Comparison of ENCODE assay signal across 36 cellular contexts in the genomic region with DNA sequence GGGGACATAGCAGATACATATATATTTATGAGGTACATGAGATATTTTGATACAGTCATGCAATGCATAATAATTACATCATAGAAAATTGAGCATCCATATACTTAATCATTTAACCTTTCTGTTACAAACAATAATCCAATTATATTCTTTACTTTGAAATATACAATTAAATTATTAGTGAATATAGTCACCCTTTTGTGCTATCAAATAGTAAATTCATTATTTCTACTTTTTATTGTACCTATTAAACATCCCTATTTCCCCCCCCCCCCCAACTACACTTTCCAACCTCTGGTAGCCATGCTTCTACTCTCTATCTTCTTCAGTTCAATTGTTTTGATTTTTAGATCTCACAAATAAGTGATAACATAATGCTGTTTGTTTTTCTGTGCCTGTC.
"Had no signal": no experiment of that assay in that cellular context is flagged by ENCODE, and none has a peak within 500 bp of the region (broad histone marks: within the 10 kb centered on the region; RNA-seq: fewer than 3 reads in every experiment).

No MANE protein-coding gene starts in this region.

- H3K27me3 Mint-ChIP-seq: activated B cell treated with CpG ODN at 0.5 μM for 24 hours; activated CD4-positive, alpha-beta memory T cell treated with anti-CD3 and anti-CD28 coated beads, Interleukin-2, amount 10 ng/mL, durations not matched to agents 7 days and 5 days; activated CD4-positive, alpha-beta T cell treated with anti-CD3 and anti-CD28 coated beads, Interleukin-2, amount 10 ng/mL, durations not matched to agents 24 days and 14 days; activated CD8-positive, alpha-beta memory T cell treated with anti-CD3 and anti-CD28 coated beads, Interleukin-2, amount 10 ng/mL, durations not matched to agents 7 days and 5 days; activated naive CD4-positive, alpha-beta T cell treated with anti-CD3 and anti-CD28 coated beads, Interleukin-2, amount 10 ng/mL, durations not matched to agents 7 days and 5 days; activated naive CD4-positive, alpha-beta T cell treated with anti-CD3 and anti-CD28 coated beads, Interleukin-2, amount 50 U/mL, for 24 hours; activated naive CD8-positive, alpha-beta T cell; activated naive CD8-positive, alpha-beta T cell treated with anti-CD3 and anti-CD28 coated beads, Interleukin-2, amount 10 ng/mL, durations not matched to agents 7 days and 5 days; activated naive CD8-positive, alpha-beta T cell treated with anti-CD3 and anti-CD28 coated beads, Interleukin-2, amount 50 U/mL, for 24 hours; activated T-cell treated with anti-CD3 and anti-CD28 coated beads, Interleukin-2, amount 50 U/mL, for 24 hours; brain; central memory CD8-positive, alpha-beta T cell had no signal

- H3K36me3 Mint-ChIP-seq: activated CD8-positive, alpha-beta memory T cell treated with anti-CD3 and anti-CD28 coated beads, Interleukin-2, amount 10 ng/mL, durations not matched to agents 7 days and 5 days; activated naive CD4-positive, alpha-beta T cell treated with anti-CD3 and anti-CD28 coated beads, Interleukin-2, amount 10 ng/mL, durations not matched to agents 7 days and 5 days; activated naive CD4-positive, alpha-beta T cell treated with anti-CD3 and anti-CD28 coated beads, Interleukin-2, amount 50 U/mL, for 24 hours; activated naive CD8-positive, alpha-beta T cell; activated naive CD8-positive, alpha-beta T cell treated with anti-CD3 and anti-CD28 coated beads, Interleukin-2, amount 10 ng/mL, durations not matched to agents 7 days and 5 days; brain had no signal

- ATAC-seq: activated CD8-positive, alpha-beta memory T cell treated with anti-CD3 and anti-CD28 coated beads, Interleukin-2, amount 10 ng/mL, durations not matched to agents 7 days and 5 days; activated CD8-positive, alpha-beta T cell treated with anti-CD3 and anti-CD28 coated beads, Interleukin-2, amount 10 ng/mL, durations not matched to agents 7 days and 5 days; activated naive CD8-positive, alpha-beta T cell treated with anti-CD3 and anti-CD28 coated beads, Interleukin-2, amount 50 U/mL, for 24 hours had no signal

- H3K27ac ChIP-seq: ascending aorta, cardiac muscle cell, VCaP had no signal

- H3K36me3 ChIP-seq: ascending aorta, cardiac muscle cell had no signal

- H3K4me3 ChIP-seq: ascending aorta, cardiac muscle cell had no signal

- FAIRE-seq: bronchial epithelial cell, TTC549 had no signal

- H3K4me3 Mint-ChIP-seq: activated B cell treated with CpG ODN at 0.5 μM for 24 hours; activated CD4-positive, alpha-beta memory T cell treated with anti-CD3 and anti-CD28 coated beads, Interleukin-2, amount 10 ng/mL, durations not matched to agents 7 days and 5 days; activated CD4-positive, alpha-beta T cell treated with anti-CD3 and anti-CD28 coated beads, Interleukin-2, amount 10 ng/mL, durations not matched to agents 24 days and 14 days; activated CD8-positive, alpha-beta memory T cell treated with anti-CD3 and anti-CD28 coated beads, Interleukin-2, amount 10 ng/mL, durations not matched to agents 7 days and 5 days; activated CD8-positive, alpha-beta T cell treated with anti-CD3 and anti-CD28 coated beads, Interleukin-2, amount 10 ng/mL, durations not matched to agents 7 days and 5 days; activated naive CD4-positive, alpha-beta T cell treated with anti-CD3 and anti-CD28 coated beads, Interleukin-2, amount 10 ng/mL, durations not matched to agents 7 days and 5 days; activated naive CD4-positive, alpha-beta T cell treated with anti-CD3 and anti-CD28 coated beads, Interleukin-2, amount 50 U/mL, for 24 hours; activated naive CD8-positive, alpha-beta T cell; activated naive CD8-positive, alpha-beta T cell treated with anti-CD3 and anti-CD28 coated beads, Interleukin-2, amount 10 ng/mL, durations not matched to agents 7 days and 5 days; activated naive CD8-positive, alpha-beta T cell treated with anti-CD3 and anti-CD28 coated beads, Interleukin-2, amount 50 U/mL, for 24 hours; activated T-cell treated with anti-CD3 and anti-CD28 coated beads, Interleukin-2, amount 50 U/mL, for 24 hours; brain; central memory CD8-positive, alpha-beta T cell; T-helper 1 cell treated with Interleukin-12 subunit alpha and Interleukin-12 subunit beta and Interleukin-4 antibody, amounts not matched to agents 30 μg/mL and 1 μg/mL, for 36 hours; T-helper 2 cell treated with Interferon-gamma antibody and Interleukin-4, amounts not matched to agents 5 μg/mL and 100 μg/mL, for 36 hours had no signal

- H3K4me1 Mint-ChIP-seq: activated B cell treated with CpG ODN at 0.5 μM for 24 hours; activated CD4-positive, alpha-beta memory T cell treated with anti-CD3 and anti-CD28 coated beads, Interleukin-2, amount 10 ng/mL, durations not matched to agents 7 days and 5 days; activated CD4-positive, alpha-beta T cell treated with anti-CD3 and anti-CD28 coated beads, Interleukin-2, amount 10 ng/mL, durations not matched to agents 24 days and 14 days; activated CD8-positive, alpha-beta memory T cell treated with anti-CD3 and anti-CD28 coated beads, Interleukin-2, amount 10 ng/mL, durations not matched to agents 7 days and 5 days; activated naive CD4-positive, alpha-beta T cell treated with anti-CD3 and anti-CD28 coated beads, Interleukin-2, amount 10 ng/mL, durations not matched to agents 7 days and 5 days; activated naive CD4-positive, alpha-beta T cell treated with anti-CD3 and anti-CD28 coated beads, Interleukin-2, amount 50 U/mL, for 24 hours; activated naive CD8-positive, alpha-beta T cell treated with anti-CD3 and anti-CD28 coated beads, Interleukin-2, amount 10 ng/mL, durations not matched to agents 7 days and 5 days; activated naive CD8-positive, alpha-beta T cell treated with anti-CD3 and anti-CD28 coated beads, Interleukin-2, amount 50 U/mL, for 24 hours; brain; central memory CD8-positive, alpha-beta T cell had no signal

- H3K27me3 ChIP-seq: ascending aorta, cardiac muscle cell had no signal

- H3K27ac Mint-ChIP-seq: activated B cell treated with CpG ODN at 0.5 μM for 24 hours; activated CD4-positive, alpha-beta memory T cell treated with anti-CD3 and anti-CD28 coated beads, Interleukin-2, amount 10 ng/mL, durations not matched to agents 7 days and 5 days; activated CD4-positive, alpha-beta T cell treated with anti-CD3 and anti-CD28 coated beads, Interleukin-2, amount 10 ng/mL, durations not matched to agents 24 days and 14 days; activated CD8-positive, alpha-beta memory T cell treated with anti-CD3 and anti-CD28 coated beads, Interleukin-2, amount 10 ng/mL, durations not matched to agents 7 days and 5 days; activated CD8-positive, alpha-beta T cell treated with anti-CD3 and anti-CD28 coated beads, Interleukin-2, amount 10 ng/mL, durations not matched to agents 7 days and 5 days; activated naive CD4-positive, alpha-beta T cell treated with anti-CD3 and anti-CD28 coated beads, Interleukin-2, amount 10 ng/mL, durations not matched to agents 7 days and 5 days; activated naive CD4-positive, alpha-beta T cell treated with anti-CD3 and anti-CD28 coated beads, Interleukin-2, amount 50 U/mL, for 24 hours; activated naive CD8-positive, alpha-beta T cell; activated naive CD8-positive, alpha-beta T cell treated with anti-CD3 and anti-CD28 coated beads, Interleukin-2, amount 10 ng/mL, durations not matched to agents 7 days and 5 days; activated naive CD8-positive, alpha-beta T cell treated with anti-CD3 and anti-CD28 coated beads, Interleukin-2, amount 50 U/mL, for 24 hours; activated T-cell treated with anti-CD3 and anti-CD28 coated beads, Interleukin-2, amount 50 U/mL, for 24 hours; activated T-helper 2 cell treated with anti-CD3 and anti-CD28 coated beads, Interferon-gamma antibody, Interleukin-2, Interleukin-4, amounts not matched to agents 10 μg/mL and 5 μg/mL and 100 μg/mL, durations not matched to agents 14 hours and 24 hours and 36 hours; brain; T-helper 1 cell treated with Interleukin-12 subunit alpha and Interleukin-12 subunit beta and Interleukin-4 antibody, amounts not matched to agents 30 μg/mL and 1 μg/mL, for 36 hours; T-helper 2 cell treated with Interferon-gamma antibody and Interleukin-4, amounts not matched to agents 5 μg/mL and 100 μg/mL, for 36 hours had no signal

- H3K4me1 ChIP-seq: ascending aorta had no signal

- DNase-seq: activated B cell treated with CpG ODN at 0.5 μM for 24 hours; activated CD4-positive, alpha-beta memory T cell treated with anti-CD3 and anti-CD28 coated beads, Interleukin-2, amount 10 ng/mL, durations not matched to agents 7 days and 5 days; activated CD4-positive, alpha-beta T cell treated with anti-CD3 and anti-CD28 coated beads for 4 hours; activated CD4-positive, alpha-beta T cell treated with anti-CD3 and anti-CD28 coated beads, Interleukin-2, amount 10 ng/mL, durations not matched to agents 24 days and 14 days; activated CD4-positive, alpha-beta T cell treated with anti-CD3 and anti-CD28 coated beads, Interleukin-2, amount 50 U/mL, for 48 hours; activated CD4-positive, CD25-positive, alpha-beta regulatory T cell treated with anti-CD3 and anti-CD28 coated beads, Interleukin-2, amount 50 U/mL, for 72 hours; activated CD8-positive, alpha-beta memory T cell treated with anti-CD3 and anti-CD28 coated beads for 24 hours; activated CD8-positive, alpha-beta memory T cell treated with anti-CD3 and anti-CD28 coated beads, Interleukin-2, amount 10 ng/mL, durations not matched to agents 7 days and 5 days; activated CD8-positive, alpha-beta memory T cell treated with anti-CD3 and anti-CD28 coated beads, Interleukin-2, amount 50 U/mL, for 48 hours; activated CD8-positive, alpha-beta T cell treated with anti-CD3 and anti-CD28 coated beads, Interleukin-2, amount 10 ng/mL, durations not matched to agents 7 days and 5 days; activated effector memory CD4-positive, alpha-beta T cell treated with Interleukin-2 at 50 U/mL for 16 hours; activated gamma-delta T cell; activated naive CD4-positive, alpha-beta T cell treated with anti-CD3 and anti-CD28 coated beads, Interleukin-2, amount 10 ng/mL, durations not matched to agents 7 days and 5 days; activated naive CD4-positive, alpha-beta T cell treated with Interleukin-2 at 50 U/mL for 16 hours; activated naive CD8-positive, alpha-beta T cell treated with anti-CD3 and anti-CD28 coated beads, Interleukin-2, amount 10 ng/mL, durations not matched to agents 7 days and 5 days; activated naive CD8-positive, alpha-beta T cell treated with anti-CD3 and anti-CD28 coated beads, Interleukin-2, amount 50 U/mL, for 24 hours; activated T-cell treated with anti-CD3 and anti-CD28 coated beads, Interleukin-2, amount 50 U/mL, for 24 hours; activated T-cell treated with anti-CD3 and anti-CD28 coated beads, Interleukin-2, amount 50 U/mL, for 48 hours; amygdala; anterior cingulate cortex; caudate nucleus; cerebellar nuclear complex; T-helper 2 cell; T-helper 9 cell had no signal
